ENCODE assay signal across 9 cellular contexts in the genomic region with DNA sequence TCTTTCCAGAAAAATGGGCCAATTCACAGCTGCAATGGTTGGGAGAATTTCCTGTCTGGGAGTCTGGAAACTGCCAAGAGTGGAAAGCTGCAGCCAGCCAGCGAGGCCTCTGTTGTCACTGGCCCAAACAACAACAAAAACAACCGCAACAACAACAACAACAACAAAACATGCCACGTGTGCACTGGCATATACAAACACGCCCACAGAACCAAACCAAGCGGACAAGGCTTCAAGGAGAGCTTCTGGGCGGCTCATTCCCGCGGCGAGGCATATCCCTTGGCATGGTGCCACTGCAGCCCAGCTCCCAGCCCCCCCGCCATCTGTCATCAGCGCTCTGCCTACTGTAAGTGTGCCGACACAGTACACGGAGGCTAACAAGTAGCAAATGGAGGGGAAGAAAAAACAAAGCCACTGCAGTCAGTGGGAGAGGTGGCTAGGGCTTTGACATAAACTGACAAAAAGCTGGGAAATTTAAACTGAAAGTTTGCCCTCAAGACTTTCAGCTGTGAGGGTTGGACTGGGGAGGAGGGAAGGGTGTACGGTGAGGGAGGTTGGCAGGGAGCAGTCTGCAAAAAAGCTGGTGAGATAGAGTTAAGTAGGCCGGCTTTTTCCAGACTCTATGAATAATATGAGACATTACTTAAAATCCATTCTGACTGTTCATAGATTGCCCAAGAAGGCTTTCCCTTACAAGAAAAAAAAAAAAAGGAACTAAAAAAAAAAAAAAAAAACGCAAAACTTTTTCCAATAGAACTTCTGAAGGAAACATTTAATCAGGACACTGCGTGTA.
DNase-seq lines count a peak whose midpoint lies in the region; ATAC-seq and TF ChIP-seq lines count a peak whose summit lies in the region.
"Had no signal": no experiment of that assay in that cellular context is flagged by ENCODE, and none has a peak within 500 bp of the region (broad histone marks: within the 10 kb centered on the region; RNA-seq: fewer than 3 reads in every experiment).

No MANE protein-coding gene starts in this region.

- H3K27me3 Mint-ChIP-seq in endodermal cell (ENCODE audit: insufficient read depth) (no peaks in the 10 kb centered on the region), T-cell (peaks cover 0 to 5% of the 10 kb centered on the region in 2 donors)
- H3K27me3 Mint-ChIP-seq in naive thymus-derived CD4-positive, alpha-beta T cell = peaks cover 0 to 5% (median 0%) of the 10 kb centered on the region in 5 donors
- H3K27me3 Mint-ChIP-seq: central memory CD8-positive, alpha-beta T cell had no signal

- no peaks in the 10 kb centered on the region for H3K27me3 ChIP-seq in endodermal cell (ENCODE audit: control insufficient read depth, insufficient read depth, low read length, poor library complexity, severe bottlenecking)
- H3K27me3 ChIP-seq in naive thymus-derived CD4-positive, alpha-beta T cell (ENCODE audit: control insufficient read depth in 2 of 2, insufficient read depth in 2 of 2, low read length in 2 of 2) = no peaks in the 10 kb centered on the region

- H3K27ac Mint-ChIP-seq in endodermal cell = no peak overlapping the region
- no peak overlapping the region for H3K27ac Mint-ChIP-seq in naive thymus-derived CD4-positive, alpha-beta T cell
- no peak overlapping the region for H3K27ac Mint-ChIP-seq in T-cell

- CTCF ChIA-PET in naive thymus-derived CD4-positive, alpha-beta T cell (lab: Charles Lee) = no interaction called here
- CTCF ChIA-PET in T-cell (lab: Charles Lee) = no interaction called here

- TF ChIP-seq CTCF in endodermal cell (conservative IDR thresholded peaks at IDR 0.05) = no peak

- WGBS in endodermal cell (ENCODE audit: insufficient coverage in 1 of 2, insufficient read length in 1 of 2), 2 experiments = 90 to 92% methylated on average over 10 to 15 of the region's 17 CpGs

- H3K9me3 ChIP-seq in endodermal cell (ENCODE audit: control insufficient read depth, low read length) = no peaks in the 10 kb centered on the region
- H3K9me3 ChIP-seq in naive thymus-derived CD4-positive, alpha-beta T cell (ENCODE audit: control insufficient read depth in 2 of 3, low read length in 3 of 3) = no peaks in the 10 kb centered on the region

- H3K9ac ChIP-seq in endodermal cell (ENCODE audit: extremely low read depth, low read length, poor library complexity, severe bottlenecking) = no peak overlapping the region

- intact Hi-C loops in naive thymus-derived CD4-positive, alpha-beta T cell (cut with micrococcal nuclease) = no loop called here

- H3K36me3 ChIP-seq in endodermal cell (ENCODE audit: control insufficient read depth, insufficient read depth, low read length) = no peaks in the 10 kb centered on the region
- H3K36me3 ChIP-seq in naive thymus-derived CD4-positive, alpha-beta T cell (ENCODE audit: control insufficient read depth in 2 of 3, insufficient read depth in 3 of 3, low read length in 3 of 3) = no peaks in the 10 kb centered on the region

- DNase-seq in GM03348 (ENCODE audit: low spot score) = peak; percentile 72
- DNase-seq in NCI-H524 (lab: John Stamatoyannopoulos, UW) = peak; percentile 95 to 97
- peak; percentile 47 for DNase-seq in endodermal cell
- peak; percentile 91 for DNase-seq in myocyte (ENCODE audit: low read depth)
- no peak for DNase-seq in stimulated activated CD4-positive, alpha-beta T cell treated with anti-CD3 and anti-CD28 coated beads, Interleukin-2, amount 100 ng/mL, for 24 hours
- no peak for DNase-seq in naive thymus-derived CD4-positive, alpha-beta T cell
- no peak for DNase-seq in T-cell
- DNase-seq in stimulated activated CD4-positive, alpha-beta T cell treated with anti-CD3 and anti-CD28 coated beads, Interleukin-2, amount 100 ng/mL, for 48 hours = no peak

- POLR2A ChIA-PET in naive thymus-derived CD4-positive, alpha-beta T cell (lab: Charles Lee) = no interaction called here
- POLR2A ChIA-PET in T-cell (lab: Charles Lee) = no interaction called here

- ATAC-seq in naive thymus-derived CD4-positive, alpha-beta T cell = no peak
- no peak for ATAC-seq in T-cell (replicated peaks in 1 of 4)

- H3K27ac ChIP-seq in endodermal cell (ENCODE audit: low read depth, low read length) = no peak overlapping the region
- no peak overlapping the region for H3K27ac ChIP-seq in naive thymus-derived CD4-positive, alpha-beta T cell (ENCODE audit: low read depth, low read length)

- H3K4me1 Mint-ChIP-seq in endodermal cell = peaks cover 2% of the 10 kb centered on the region
- no peaks in the 10 kb centered on the region for H3K4me1 Mint-ChIP-seq in naive thymus-derived CD4-positive, alpha-beta T cell
- no peaks in the 10 kb centered on the region for H3K4me1 Mint-ChIP-seq in T-cell
- H3K4me1 Mint-ChIP-seq: central memory CD8-positive, alpha-beta T cell had no signal

- no peaks in the 10 kb centered on the region for H3K9me3 Mint-ChIP-seq in endodermal cell
- H3K9me3 Mint-ChIP-seq in naive thymus-derived CD4-positive, alpha-beta T cell = peaks cover 0 to 15% (median 7%) of the 10 kb centered on the region in 11 donors
- peaks cover 6 to 13% (median 10%) of the 10 kb centered on the region in 3 donors for H3K9me3 Mint-ChIP-seq in T-cell

- no peak overlapping the region for H3K4me3 ChIP-seq in endodermal cell (ENCODE audit: low read length)
- H3K4me3 ChIP-seq in naive thymus-derived CD4-positive, alpha-beta T cell (ENCODE audit: low read length) = no peak overlapping the region

- H3K36me3 Mint-ChIP-seq in endodermal cell (ENCODE audit: low read depth) = no peaks in the 10 kb centered on the region
- H3K36me3 Mint-ChIP-seq in naive thymus-derived CD4-positive, alpha-beta T cell = no peaks in the 10 kb centered on the region
- no peaks in the 10 kb centered on the region for H3K36me3 Mint-ChIP-seq in T-cell

- H3K4me1 ChIP-seq in endodermal cell (ENCODE audit: control insufficient read depth, insufficient read depth, low read length) = no peaks in the 10 kb centered on the region
- H3K4me1 ChIP-seq in naive thymus-derived CD4-positive, alpha-beta T cell (ENCODE audit: control insufficient read depth in 2 of 2, insufficient read depth in 2 of 2, low read length in 2 of 2) = no peaks in the 10 kb centered on the region

- H3K4me3 Mint-ChIP-seq in endodermal cell (no peak overlapping the region), T-cell (no peak overlapping the region)
- no peak overlapping the region for H3K4me3 Mint-ChIP-seq in naive thymus-derived CD4-positive, alpha-beta T cell
- H3K4me3 Mint-ChIP-seq: central memory CD8-positive, alpha-beta T cell had no signal

Comparison
In these comparisons a context has a peak if more than half of its experiments do, and no peak if none do; other contexts are left out.
1. DNase-seq: peak in GM03348 (single experiment), NCI-H524 (2 of 2), endodermal cell (single experiment) and myocyte (single experiment); none in stimulated activated CD4-positive, alpha-beta T cell treated with anti-CD3 and anti-CD28 coated beads, Interleukin-2, amount 100 ng/mL, for 24 hours (0 of 2), naive thymus-derived CD4-positive, alpha-beta T cell (0 of 9), T-cell (0 of 34) and stimulated activated CD4-positive, alpha-beta T cell treated with anti-CD3 and anti-CD28 coated beads, Interleukin-2, amount 100 ng/mL, for 48 hours (0 of 2).